Comparison of ENCODE assay signal across 1 cellular context in genomic region chr4:75189976-75190375, GRCh38.
TF ChIP-seq lines count a peak whose summit lies in the region.

No MANE protein-coding gene starts in this region.

TF ChIP-seq in GM23338, 12 proteins besides CTCF, POLR2A, EP300 and RAD21 (continued from another document):
- TF ChIP-seq POLR2AphosphoS5 (IDR thresholded peaks at IDR 0.05; ENCODE audit: low read depth) (no peak), NANOG (IDR thresholded peaks at IDR 0.05; ENCODE audit: borderline replicate concordance) (no peak)
